Comparison of ENCODE assay signal across 25 cellular contexts in the genomic region with DNA sequence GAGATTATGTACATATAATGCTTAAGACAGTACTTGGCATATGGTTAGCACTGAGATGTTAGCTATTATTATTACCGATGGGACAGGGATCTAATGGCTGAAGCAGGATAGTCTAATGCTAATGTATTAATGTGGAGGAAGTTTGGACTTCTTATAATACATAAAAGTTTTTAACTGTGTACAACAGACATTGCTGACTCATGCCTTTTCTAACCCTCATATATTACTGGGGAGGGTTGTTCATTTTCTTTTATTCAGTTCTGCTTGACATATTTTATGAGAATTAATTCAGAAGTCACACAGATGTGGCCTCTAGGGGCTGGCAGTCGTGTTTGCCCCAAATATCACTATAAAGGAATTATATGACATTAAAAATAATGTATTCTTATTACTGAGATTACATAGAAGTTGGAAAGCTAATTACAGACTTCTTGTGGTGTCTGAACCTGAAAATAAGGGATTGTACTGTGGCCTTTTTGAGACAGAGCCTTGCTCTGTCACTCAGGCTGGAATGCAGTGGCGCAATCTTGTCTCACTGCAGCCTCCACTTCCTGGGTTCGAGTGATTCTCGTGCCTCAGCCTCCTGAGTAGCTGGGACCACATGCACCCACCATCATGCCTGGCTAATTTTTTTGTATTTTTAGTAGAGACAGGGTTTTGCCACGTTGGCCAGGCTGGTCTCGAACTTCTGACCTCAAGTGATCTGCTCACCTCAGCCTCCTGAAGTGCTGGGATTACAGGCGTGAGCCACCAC.
"Had no signal": no experiment of that assay in that cellular context is flagged by ENCODE, and none has a peak within 500 bp of the region (broad histone marks: within the 10 kb centered on the region; RNA-seq: fewer than 3 reads in every experiment).

No MANE protein-coding gene starts in this region.

- H3K36me3 ChIP-seq: ovary had no signal

- ATAC-seq: mucosa of descending colon; naive thymus-derived CD4-positive, alpha-beta T cell; natural killer cell treated with Interleukin-12 subunit alpha and Interleukin-12 subunit beta and Interleukin-15 and Interleukin-18, amount 100 ng/mL, for 72 hours; sciatic nerve; stimulated activated naive B cell treated with anti-CD40 and anti-IgM and Interleukin-4, amounts not matched to agents 10 μg/mL and 1 μg/mL and 100 μg/mL, for 72 hours; stimulated activated naive CD8-positive, alpha-beta T cell treated with anti-CD3 and anti-CD28 coated beads, Interleukin-15, Interleukin-2, amounts not matched to agents 100 U/mL and 50 U/mL, for 24 hours had no signal

- H3K4me1 ChIP-seq: right atrium auricular region, testis, thyroid gland, transverse colon, vagina had no signal

- H3K9me3 ChIP-seq: ovary, stomach, testis, thyroid gland, transverse colon, upper lobe of left lung, vagina had no signal

- H3K27me3 Mint-ChIP-seq: memory B cell; naive thymus-derived CD4-positive, alpha-beta T cell; natural killer cell treated with Interleukin-12 subunit alpha and Interleukin-12 subunit beta and Interleukin-15 and Interleukin-18, amount 100 ng/mL, for 72 hours; progenitor cell of endocrine pancreas; stimulated activated naive B cell treated with anti-CD40 and anti-IgM and Interleukin-4, amounts not matched to agents 10 μg/mL and 1 μg/mL and 100 μg/mL, for 72 hours had no signal

- H3K27ac ChIP-seq: left ventricle myocardium inferior, ovary, right atrium auricular region, skin epidermis, stomach, testis, transverse colon, upper lobe of left lung, vagina had no signal

- H3K9me3 Mint-ChIP-seq: natural killer cell treated with Interleukin-12 subunit alpha and Interleukin-12 subunit beta and Interleukin-15 and Interleukin-18, amount 100 ng/mL, for 72 hours had no signal

- H3K4me1 Mint-ChIP-seq: memory B cell had no signal

- H3K4me3 ChIP-seq: left ventricle myocardium inferior, lung, mucosa of descending colon, ovary, right atrium auricular region, skin epidermis, stomach, testis, thyroid gland, transverse colon, upper lobe of left lung, vagina had no signal

- DNase-seq: islet precursor cell; left ventricle myocardium inferior; midbrain; mucosa of descending colon; naive thymus-derived CD4-positive, alpha-beta T cell; ovary; stimulated activated CD4-positive, alpha-beta T cell treated with anti-CD3 and anti-CD28 coated beads, Interleukin-12 subunit alpha, Interleukin-12 subunit beta, amount 100 ng/mL, for 4 hours; stimulated activated CD4-positive, alpha-beta T cell treated with anti-CD3 and anti-CD28 coated beads, Interleukin-15, amount 100 ng/mL, for 24 hours; stimulated activated CD4-positive, alpha-beta T cell treated with anti-CD3 and anti-CD28 coated beads, Interleukin-2, amount 100 ng/mL, for 24 hours; stimulated activated CD4-positive, alpha-beta T cell treated with anti-CD3 and anti-CD28 coated beads, Interleukin-4, amount 100 ng/mL, for 1 hour; stimulated activated naive B cell treated with anti-CD40 and anti-IgM and Interleukin-4, amounts not matched to agents 10 μg/mL and 1 μg/mL and 100 μg/mL, for 72 hours; stimulated activated naive CD8-positive, alpha-beta T cell treated with anti-CD3 and anti-CD28 coated beads, Interleukin-15, Interleukin-2, amounts not matched to agents 100 U/mL and 50 U/mL, for 24 hours; stomach; testis; thyroid gland; transverse colon; upper lobe of left lung had no signal

- H3K27me3 ChIP-seq: ovary, right atrium auricular region, stomach, testis, thyroid gland, transverse colon, upper lobe of left lung, vagina had no signal

- H3K4me3 Mint-ChIP-seq: memory B cell; naive thymus-derived CD4-positive, alpha-beta T cell; natural killer cell treated with Interleukin-12 subunit alpha and Interleukin-12 subunit beta and Interleukin-15 and Interleukin-18, amount 100 ng/mL, for 72 hours; stimulated activated naive B cell treated with anti-CD40 and anti-IgM and Interleukin-4, amounts not matched to agents 10 μg/mL and 1 μg/mL and 100 μg/mL, for 72 hours had no signal

- H3K27ac Mint-ChIP-seq: memory B cell; naive thymus-derived CD4-positive, alpha-beta T cell; natural killer cell treated with Interleukin-12 subunit alpha and Interleukin-12 subunit beta and Interleukin-15 and Interleukin-18, amount 100 ng/mL, for 72 hours; progenitor cell of endocrine pancreas; stimulated activated naive B cell treated with anti-CD40 and anti-IgM and Interleukin-4, amounts not matched to agents 10 μg/mL and 1 μg/mL and 100 μg/mL, for 72 hours had no signal
